In the genomic region with DNA sequence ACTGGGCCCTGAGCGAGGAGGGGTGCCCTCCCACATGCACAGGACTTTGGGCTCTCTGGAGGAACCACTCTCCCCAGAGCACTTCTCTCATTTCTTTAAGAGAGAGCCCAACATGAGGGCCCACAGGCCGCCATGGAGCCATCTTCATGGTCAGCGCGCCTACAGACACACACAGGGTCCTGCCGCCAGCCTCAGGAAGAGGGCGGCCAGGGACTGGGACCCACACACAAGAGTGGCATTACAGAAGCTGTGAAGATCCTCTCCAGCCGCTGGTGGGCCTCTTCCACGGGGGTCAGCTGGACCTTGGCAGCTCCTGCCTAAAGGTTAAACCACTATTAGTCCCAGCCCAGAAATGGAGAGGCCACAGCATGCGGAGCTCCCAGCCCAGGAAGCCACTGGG, we compare ENCODE assay signal across 1 cellular context.
TF ChIP-seq lines count a peak whose summit lies in the region.

No MANE protein-coding gene starts in this region.

TF ChIP-seq in IMR-90, 13 proteins besides CTCF, POLR2A, EP300 and RAD21:
- TF ChIP-seq, protein P1, sequence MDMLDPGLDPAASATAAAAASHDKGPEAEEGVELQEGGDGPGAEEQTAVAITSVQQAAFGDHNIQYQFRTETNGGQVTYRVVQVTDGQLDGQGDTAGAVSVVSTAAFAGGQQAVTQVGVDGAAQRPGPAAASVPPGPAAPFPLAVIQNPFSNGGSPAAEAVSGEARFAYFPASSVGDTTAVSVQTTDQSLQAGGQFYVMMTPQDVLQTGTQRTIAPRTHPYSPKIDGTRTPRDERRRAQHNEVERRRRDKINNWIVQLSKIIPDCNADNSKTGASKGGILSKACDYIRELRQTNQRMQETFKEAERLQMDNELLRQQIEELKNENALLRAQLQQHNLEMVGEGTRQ (IDR thresholded peaks at IDR 0.05; ENCODE audit: low read depth, low read length) = no peak
- TF ChIP-seq NFE2L2 (IDR thresholded peaks at IDR 0.05; ENCODE audit: low read depth, low read length) (no peak), CHD1 (IDR thresholded peaks at IDR 0.05; ENCODE audit: low read depth, low read length) (no peak), MXI1 (IDR thresholded peaks at IDR 0.05; ENCODE audit: borderline replicate concordance, low read depth, low read length) (no peak), FOS (IDR thresholded peaks at IDR 0.05; ENCODE audit: low read depth, low read length) (no peak), SMC3 (IDR thresholded peaks at IDR 0.05; ENCODE audit: low read depth, low read length) (no peak), MAZ (IDR thresholded peaks at IDR 0.05; ENCODE audit: borderline replicate concordance, low read depth, low read length) (no peak), RCOR1 (IDR thresholded peaks at IDR 0.05; ENCODE audit: insufficient replicate concordance, low read length) (no peak)
TF ChIP-seq in IMR-90: peak in this region for 0.
